ENCODE assay signal across 27 cellular contexts in genomic region chr1:10772711-10773110, GRCh38.
"Had no signal": no experiment of that assay in that cellular context is flagged by ENCODE, and none has a peak within 500 bp of the region (broad histone marks: within the 10 kb centered on the region; RNA-seq: fewer than 3 reads in every experiment).

No MANE protein-coding gene starts in this region.

- H3K27me3 Mint-ChIP-seq: activated naive CD4-positive, alpha-beta T cell treated with anti-CD3 and anti-CD28 coated beads, Interleukin-2, amount 50 U/mL, for 24 hours had no signal

- H3K4me3 ChIP-seq: SJSA1 had no signal

- H3K36me3 Mint-ChIP-seq: activated CD8-positive, alpha-beta memory T cell treated with anti-CD3 and anti-CD28 coated beads, Interleukin-2, amount 10 ng/mL, durations not matched to agents 7 days and 5 days; activated naive CD4-positive, alpha-beta T cell treated with anti-CD3 and anti-CD28 coated beads, Interleukin-2, amount 50 U/mL, for 24 hours had no signal

- H3K36me3 ChIP-seq: SJSA1 had no signal

- H3K9me3 Mint-ChIP-seq: activated B cell treated with CpG ODN at 0.5 μM for 24 hours; activated CD4-positive, alpha-beta T cell treated with anti-CD3 and anti-CD28 coated beads, Interleukin-2, amount 10 ng/mL, durations not matched to agents 24 days and 14 days; activated naive CD4-positive, alpha-beta T cell treated with anti-CD3 and anti-CD28 coated beads, Interleukin-2, amount 50 U/mL, for 24 hours; activated T-cell treated with anti-CD3 and anti-CD28 coated beads, Interleukin-2, amount 50 U/mL, for 24 hours; activated T-helper 1 cell treated with anti-CD3 and anti-CD28 coated beads, Interleukin-12 subunit alpha, Interleukin-12 subunit beta, Interleukin-2, Interleukin-4 antibody, amounts not matched to agents 30 ng/mL and 10 ng/mL and 1 ng/mL, durations not matched to agents 14 hours and 24 hours and 36 hours; T-helper 1 cell treated with Interleukin-12 subunit alpha and Interleukin-12 subunit beta and Interleukin-4 antibody, amounts not matched to agents 30 μg/mL and 1 μg/mL, for 36 hours had no signal

- DNase-seq: activated B cell treated with CpG ODN at 0.5 μM for 24 hours; activated CD4-positive, alpha-beta T cell treated with anti-CD3 and anti-CD28 coated beads for 1 hour; activated CD4-positive, alpha-beta T cell treated with anti-CD3 and anti-CD28 coated beads, Interleukin-2, amount 10 ng/mL, durations not matched to agents 24 days and 14 days; activated CD4-positive, alpha-beta T cell treated with anti-CD3 and anti-CD28 coated beads, Interleukin-2, amount 50 U/mL, for 48 hours; activated CD8-positive, alpha-beta memory T cell treated with anti-CD3 and anti-CD28 coated beads, Interleukin-2, amount 10 ng/mL, durations not matched to agents 7 days and 5 days; activated effector memory CD4-positive, alpha-beta T cell treated with Interleukin-2 at 50 U/mL for 16 hours; activated naive CD4-positive, alpha-beta T cell; activated T-cell treated with anti-CD3 and anti-CD28 coated beads, Interleukin-2, amount 50 U/mL, for 24 hours; IMR-90; Kasumi-1; KBM-7; NCI-H1436 treated with DMSO at 0.1 percent for 48 hours; NCI-H2171; NCI-H2227 treated with DMSO at 0.1 percent for 48 hours; NCI-H446 treated with DMSO at 0.1 percent for 48 hours; NCI-H526 treated with DMSO at 0.1 percent for 48 hours; NK-92 treated with Interleukin-12 subunit alpha and Interleukin-12 subunit beta, amount 100 ng/mL, for 24 hours; OCI-M1; RPMI8226; SHP77; SW 1271 had no signal

- ATAC-seq: activated CD8-positive, alpha-beta memory T cell treated with anti-CD3 and anti-CD28 coated beads, Interleukin-2, amount 10 ng/mL, durations not matched to agents 7 days and 5 days; Panc1; SK-N-SH treated with all-trans-retinoic acid at 6 μM for 48 hours had no signal

- H3K27ac ChIP-seq: SJSA1 had no signal

- H3K9me3 ChIP-seq: SJSA1 had no signal

- H3K4me1 ChIP-seq: SJSA1 had no signal

- H3K27ac Mint-ChIP-seq: activated B cell treated with CpG ODN at 0.5 μM for 24 hours; activated CD4-positive, alpha-beta T cell treated with anti-CD3 and anti-CD28 coated beads, Interleukin-2, amount 10 ng/mL, durations not matched to agents 24 days and 14 days; activated CD8-positive, alpha-beta memory T cell treated with anti-CD3 and anti-CD28 coated beads, Interleukin-2, amount 10 ng/mL, durations not matched to agents 7 days and 5 days; activated naive CD4-positive, alpha-beta T cell treated with anti-CD3 and anti-CD28 coated beads, Interleukin-2, amount 50 U/mL, for 24 hours; activated T-cell treated with anti-CD3 and anti-CD28 coated beads, Interleukin-2, amount 50 U/mL, for 24 hours; activated T-helper 1 cell treated with anti-CD3 and anti-CD28 coated beads, Interleukin-12 subunit alpha, Interleukin-12 subunit beta, Interleukin-2, Interleukin-4 antibody, amounts not matched to agents 30 ng/mL and 10 ng/mL and 1 ng/mL, durations not matched to agents 14 hours and 24 hours and 36 hours; T-helper 1 cell treated with Interleukin-12 subunit alpha and Interleukin-12 subunit beta and Interleukin-4 antibody, amounts not matched to agents 30 μg/mL and 1 μg/mL, for 36 hours had no signal

- H3K4me1 Mint-ChIP-seq: activated B cell treated with CpG ODN at 0.5 μM for 24 hours; activated CD4-positive, alpha-beta T cell treated with anti-CD3 and anti-CD28 coated beads, Interleukin-2, amount 10 ng/mL, durations not matched to agents 24 days and 14 days; activated CD8-positive, alpha-beta memory T cell treated with anti-CD3 and anti-CD28 coated beads, Interleukin-2, amount 10 ng/mL, durations not matched to agents 7 days and 5 days; activated naive CD4-positive, alpha-beta T cell treated with anti-CD3 and anti-CD28 coated beads, Interleukin-2, amount 50 U/mL, for 24 hours had no signal

- H3K4me3 Mint-ChIP-seq: activated B cell treated with CpG ODN at 0.5 μM for 24 hours; activated CD4-positive, alpha-beta T cell treated with anti-CD3 and anti-CD28 coated beads, Interleukin-2, amount 10 ng/mL, durations not matched to agents 24 days and 14 days; activated CD8-positive, alpha-beta memory T cell treated with anti-CD3 and anti-CD28 coated beads, Interleukin-2, amount 10 ng/mL, durations not matched to agents 7 days and 5 days; activated naive CD4-positive, alpha-beta T cell treated with anti-CD3 and anti-CD28 coated beads, Interleukin-2, amount 50 U/mL, for 24 hours; activated T-cell treated with anti-CD3 and anti-CD28 coated beads, Interleukin-2, amount 50 U/mL, for 24 hours; activated T-helper 1 cell treated with anti-CD3 and anti-CD28 coated beads, Interleukin-12 subunit alpha, Interleukin-12 subunit beta, Interleukin-2, Interleukin-4 antibody, amounts not matched to agents 30 ng/mL and 10 ng/mL and 1 ng/mL, durations not matched to agents 14 hours and 24 hours and 36 hours; T-helper 1 cell treated with Interleukin-12 subunit alpha and Interleukin-12 subunit beta and Interleukin-4 antibody, amounts not matched to agents 30 μg/mL and 1 μg/mL, for 36 hours had no signal
